ENCODE assay signal across 13 cellular contexts in the genomic region with DNA sequence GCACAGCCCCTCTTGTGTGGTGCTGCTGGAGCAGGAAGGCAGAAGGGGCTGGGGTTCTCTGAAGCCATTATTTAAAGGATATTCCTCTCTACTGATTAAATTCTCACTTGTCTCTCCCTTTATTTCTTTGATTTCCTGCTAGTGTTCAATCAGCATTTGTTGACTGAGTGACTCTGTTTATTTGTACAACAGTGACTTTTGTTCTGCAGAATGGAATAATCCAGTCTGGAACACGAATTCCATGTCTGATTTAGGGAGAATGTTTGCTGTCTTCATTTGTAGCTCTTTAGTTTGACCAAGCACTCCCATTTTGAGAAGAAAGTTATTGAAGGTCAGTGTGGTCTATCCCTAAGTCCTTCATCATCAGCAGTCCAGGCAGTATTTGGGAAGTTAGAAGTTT.
"Had no signal": no experiment of that assay in that cellular context is flagged by ENCODE, and none has a peak within 500 bp of the region (broad histone marks: within the 10 kb centered on the region; RNA-seq: fewer than 3 reads in every experiment).

No MANE protein-coding gene starts in this region.

- H3K4me3 ChIP-seq: lower lobe of right lung, SJSA1, tibial artery had no signal

- H3K27ac ChIP-seq: lower lobe of right lung, SJSA1 had no signal

- H3K9me3 ChIP-seq: lower lobe of right lung, SJSA1, tibial artery had no signal

- H3K27me3 Mint-ChIP-seq: natural killer cell treated with Interleukin-12 subunit alpha and Interleukin-12 subunit beta and Interleukin-15 and Interleukin-18, amount 100 ng/mL, for 72 hours had no signal

- H3K27me3 ChIP-seq: SJSA1, tibial artery had no signal

- H3K27ac Mint-ChIP-seq: activated CD4-positive, alpha-beta memory T cell treated with anti-CD3 and anti-CD28 coated beads, Interleukin-2, amount 10 ng/mL, durations not matched to agents 7 days and 5 days; activated CD4-positive, alpha-beta T cell treated with anti-CD3 and anti-CD28 coated beads for 36 hours; activated naive CD4-positive, alpha-beta T cell treated with anti-CD3 and anti-CD28 coated beads for 36 hours; T-helper 2 cell treated with Interferon-gamma antibody and Interleukin-4, amounts not matched to agents 5 μg/mL and 100 μg/mL, for 36 hours had no signal

- DNase-seq: activated CD4-positive, alpha-beta memory T cell treated with anti-CD3 and anti-CD28 coated beads, Interleukin-2, amount 10 ng/mL, durations not matched to agents 7 days and 5 days; activated CD4-positive, alpha-beta T cell treated with anti-CD3 and anti-CD28 coated beads for 36 hours; activated naive CD4-positive, alpha-beta T cell treated with anti-CD3 and anti-CD28 coated beads for 36 hours; effector memory CD4-positive, alpha-beta T cell; kidney; lower lobe of right lung; occipital lobe; stimulated activated CD4-positive, alpha-beta T cell treated with anti-CD3 and anti-CD28 coated beads, Interleukin-2, amount 100 ng/mL, for 48 hours; SW 1271; tibial artery had no signal

- H3K36me3 ChIP-seq: lower lobe of right lung, SJSA1, tibial artery had no signal

- H3K9me3 Mint-ChIP-seq: activated CD4-positive, alpha-beta memory T cell treated with anti-CD3 and anti-CD28 coated beads, Interleukin-2, amount 10 ng/mL, durations not matched to agents 7 days and 5 days; activated naive CD4-positive, alpha-beta T cell treated with anti-CD3 and anti-CD28 coated beads for 36 hours; natural killer cell treated with Interleukin-12 subunit alpha and Interleukin-12 subunit beta and Interleukin-15 and Interleukin-18, amount 100 ng/mL, for 72 hours; T-helper 2 cell treated with Interferon-gamma antibody and Interleukin-4, amounts not matched to agents 5 μg/mL and 100 μg/mL, for 36 hours had no signal

- H3K4me3 Mint-ChIP-seq: activated CD4-positive, alpha-beta memory T cell treated with anti-CD3 and anti-CD28 coated beads, Interleukin-2, amount 10 ng/mL, durations not matched to agents 7 days and 5 days; activated CD4-positive, alpha-beta T cell treated with anti-CD3 and anti-CD28 coated beads for 36 hours; activated naive CD4-positive, alpha-beta T cell treated with anti-CD3 and anti-CD28 coated beads for 36 hours; natural killer cell treated with Interleukin-12 subunit alpha and Interleukin-12 subunit beta and Interleukin-15 and Interleukin-18, amount 100 ng/mL, for 72 hours; T-helper 2 cell treated with Interferon-gamma antibody and Interleukin-4, amounts not matched to agents 5 μg/mL and 100 μg/mL, for 36 hours had no signal

- ATAC-seq: activated CD4-positive, alpha-beta T cell treated with anti-CD3 and anti-CD28 coated beads for 36 hours; lower lobe of right lung; natural killer cell treated with Interleukin-12 subunit alpha and Interleukin-12 subunit beta and Interleukin-15 and Interleukin-18, amount 100 ng/mL, for 72 hours had no signal
